Comparison of ENCODE assay signal across 23 cellular contexts in the genomic region with DNA sequence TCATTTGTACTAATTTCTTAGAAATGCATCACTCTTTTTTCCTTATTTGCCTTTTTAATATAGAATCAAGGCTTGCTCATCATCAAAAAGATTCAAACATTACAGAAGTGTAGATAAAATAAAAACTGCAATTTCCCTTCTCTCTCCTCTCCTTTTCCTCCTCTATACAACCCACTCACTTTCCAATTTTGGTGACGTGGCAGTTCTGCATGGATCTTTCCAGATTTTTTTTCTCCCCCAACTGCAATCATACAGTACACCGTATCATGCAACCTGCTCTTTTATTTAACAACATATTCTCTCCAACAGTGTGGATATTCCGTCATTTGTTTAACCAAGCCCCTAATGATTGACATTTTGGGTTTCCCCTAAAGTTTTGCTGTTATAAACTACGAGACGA.
A peak's percentile ranks its signal among the peaks of the same experiment; 100 is the strongest.
DNase-seq lines count a peak whose midpoint lies in the region; ATAC-seq, FAIRE-seq and TF ChIP-seq lines count a peak whose summit lies in the region.
"Had no signal": no experiment of that assay in that cellular context is flagged by ENCODE, and none has a peak within 500 bp of the region (broad histone marks: within the 10 kb centered on the region; RNA-seq: fewer than 3 reads in every experiment).

No MANE protein-coding gene starts in this region.

- TF ChIP-seq CTCF in HepG2 (CRISPR knock-in tag; IDR thresholded peaks at IDR 0.05) (no peak), right lobe of liver (IDR thresholded peaks at IDR 0.05) (no peak)

- BruUV-seq in HepG2 (replicated peaks; lab: Mats Ljungman, UMichigan): no TSS peak

- 4% methylated on average over 5 of the region's 5 CpGs for WGBS in HepG2 (ENCODE audit: low lambda C conversion rate)
- 45% methylated on average over 5 of the region's 5 CpGs for WGBS in right lobe of liver (ENCODE audit: insufficient coverage, low coverage, low lambda C conversion rate, missing lambda C conversion rate)

- TF ChIP-seq RAD21 in HepG2 (CRISPR knock-in tag; IDR thresholded peaks at IDR 0.05): no peak

- H3K27ac ChIP-seq in HepG2 (ENCODE audit: extremely low read length, insufficient read depth, low read length) (no peak overlapping the region), right lobe of liver (no peak overlapping the region), angular gyrus (ENCODE audit: low read depth, low read length) (peak overlapping the region; percentile 7)
- H3K27ac ChIP-seq: 22Rv1 had no signal

- H3K79me2 ChIP-seq in HepG2 (ENCODE audit: insufficient read depth, low read length): no peaks in the 10 kb centered on the region

- H3K36me3 ChIP-seq in HepG2 (replicated peaks in 1 of 2; ENCODE audit: control insufficient read depth in 1 of 2, insufficient read depth in 2 of 2, low read length in 2 of 2) (no peaks in the 10 kb centered on the region), right lobe of liver (no peaks in the 10 kb centered on the region)
- H3K36me3 ChIP-seq: BE2C; BLaER1 treated with 17β-estradiol and CSF1 and Interleukin-3, amounts not matched to agents 10 nM and 100 nM had no signal

- no peaks in the 10 kb centered on the region for H3K9me3 ChIP-seq in HepG2 (ENCODE audit: low read length)
- no peaks in the 10 kb centered on the region for H3K9me3 ChIP-seq in right lobe of liver
- H3K9me3 ChIP-seq: BE2C had no signal

- TF ChIP-seq POLR2A in HepG2 (IDR thresholded peaks at IDR 0.05; ENCODE audit: insufficient read depth in 1 of 2, low read depth in 2 of 2, low read length in 2 of 2): no peak
- TF ChIP-seq POLR2A in right lobe of liver (IDR thresholded peaks at IDR 0.05): no peak

- in situ Hi-C loops in HepG2 (cut with HindIII; ENCODE audit: extremely low pct_ligation_motif_present, low pct_unique_long_range_greater_than_20kb): no loop called here

- CTCF ChIA-PET in HepG2 (lab: Yijun Ruan, JAX; ENCODE audit: low intra/inter-chr PET ratio, low total read pairs): no interaction called here

- no peak overlapping the region for H3K4me2 ChIP-seq in HepG2 (ENCODE audit: low read depth, low read length)
- H3K4me2 ChIP-seq: GM23338 had no signal

- intact Hi-C loops in HepG2 (cut with micrococcal nuclease; ENCODE audit: unreplicated experiment) (no loop called here), right lobe of liver (cut with DNase I) (no loop called here)

- no peak overlapping the region for H3K4me3 ChIP-seq in HepG2 (replicated peaks in 1 of 3; ENCODE audit: insufficient read depth in 1 of 3, low read depth in 2 of 3, low read length in 3 of 3)
- no peak overlapping the region for H3K4me3 ChIP-seq in right lobe of liver
- H3K4me3 ChIP-seq: BLaER1 treated with 17β-estradiol and CSF1 and Interleukin-3, amounts not matched to agents 10 nM and 100 nM; GM12878; GM23338 had no signal

- ATAC-seq in HepG2: no peak
- ATAC-seq in right lobe of liver: no peak
- no peak for ATAC-seq in HG02759 (IDR thresholded peaks at IDR 0.05; ENCODE audit: unreplicated experiment)
- ATAC-seq: GM12878, GM23338, HCT116 had no signal

- H3K27me3 ChIP-seq in HepG2 (ENCODE audit: control insufficient read depth in 1 of 2, insufficient read depth in 2 of 2, low read length in 2 of 2): no peaks in the 10 kb centered on the region
- H3K27me3 ChIP-seq in right lobe of liver: no peaks in the 10 kb centered on the region
- H3K27me3 ChIP-seq: BLaER1 treated with 17β-estradiol and CSF1 and Interleukin-3, amounts not matched to agents 10 nM and 100 nM had no signal

- DNase-seq in HepG2 (ENCODE audit: low spot score) (no peak), right lobe of liver (no peak), superior temporal gyrus (ENCODE audit: extremely low spot score) (peak; percentile 24), cerebellum (ENCODE audit: low spot score) (no peak)
- DNase-seq: ACHN; AML-193; BE2C; CD4-positive, alpha-beta T cell; CD8-positive, alpha-beta memory T cell; DMS 273 treated with DMSO at 0.1 percent for 48 hours; DMS79; EL; GDM1; H9 had no signal

- POLR2A ChIA-PET in HepG2 (lab: Yijun Ruan, JAX): no interaction called here

- no peak overlapping the region for H2AFZ ChIP-seq in HepG2 (ENCODE audit: low read length)
- H2AFZ ChIP-seq: GM23338 had no signal

- TF ChIP-seq EP300 in HepG2 (IDR thresholded peaks at IDR 0.05; ENCODE audit: low read depth in 2 of 2, low read length in 2 of 2) (no peak), HepG2 (CRISPR knock-in tag; IDR thresholded peaks at IDR 0.05; ENCODE audit: borderline replicate concordance) (no peak)

- H3K4me1 ChIP-seq in HepG2 (ENCODE audit: insufficient read depth, low read length) (no peaks in the 10 kb centered on the region), right lobe of liver (no peaks in the 10 kb centered on the region)
- H3K4me1 ChIP-seq: BE2C had no signal

- no peak for FAIRE-seq in HepG2 (lab: Jason Lieb, UNC)
- FAIRE-seq: A204.1, D721Med, GM12878 had no signal

- no peaks in the 10 kb centered on the region for H4K20me1 ChIP-seq in HepG2 (ENCODE audit: insufficient read depth, low read length)
- H4K20me1 ChIP-seq: BLaER1 treated with 17β-estradiol and CSF1 and Interleukin-3, amounts not matched to agents 10 nM and 100 nM had no signal

- no peak overlapping the region for H3K9ac ChIP-seq in HepG2 (ENCODE audit: insufficient read depth, low read depth, low read length)
- H3K9ac ChIP-seq: BLaER1 treated with 17β-estradiol and CSF1 and Interleukin-3, amounts not matched to agents 10 nM and 100 nM had no signal

TF ChIP-seq in HepG2, 621 proteins besides CTCF, POLR2A, EP300 and RAD21:
- TF ChIP-seq CREB1 (IDR thresholded peaks at IDR 0.05) (peak; percentile 81), CREB1 (CRISPR knock-in tag; IDR thresholded peaks at IDR 0.05) (no peak), MAFK (conservative IDR thresholded peaks at IDR 0.05 in 1 of 2, IDR thresholded peaks at IDR 0.05 in 1 of 2; ENCODE audit: low read length in 2 of 2) (0 out of 4 replicates have a peak, but pooled peaks have one; percentile 2 to 19)
- TF ChIP-seq, protein P1, sequence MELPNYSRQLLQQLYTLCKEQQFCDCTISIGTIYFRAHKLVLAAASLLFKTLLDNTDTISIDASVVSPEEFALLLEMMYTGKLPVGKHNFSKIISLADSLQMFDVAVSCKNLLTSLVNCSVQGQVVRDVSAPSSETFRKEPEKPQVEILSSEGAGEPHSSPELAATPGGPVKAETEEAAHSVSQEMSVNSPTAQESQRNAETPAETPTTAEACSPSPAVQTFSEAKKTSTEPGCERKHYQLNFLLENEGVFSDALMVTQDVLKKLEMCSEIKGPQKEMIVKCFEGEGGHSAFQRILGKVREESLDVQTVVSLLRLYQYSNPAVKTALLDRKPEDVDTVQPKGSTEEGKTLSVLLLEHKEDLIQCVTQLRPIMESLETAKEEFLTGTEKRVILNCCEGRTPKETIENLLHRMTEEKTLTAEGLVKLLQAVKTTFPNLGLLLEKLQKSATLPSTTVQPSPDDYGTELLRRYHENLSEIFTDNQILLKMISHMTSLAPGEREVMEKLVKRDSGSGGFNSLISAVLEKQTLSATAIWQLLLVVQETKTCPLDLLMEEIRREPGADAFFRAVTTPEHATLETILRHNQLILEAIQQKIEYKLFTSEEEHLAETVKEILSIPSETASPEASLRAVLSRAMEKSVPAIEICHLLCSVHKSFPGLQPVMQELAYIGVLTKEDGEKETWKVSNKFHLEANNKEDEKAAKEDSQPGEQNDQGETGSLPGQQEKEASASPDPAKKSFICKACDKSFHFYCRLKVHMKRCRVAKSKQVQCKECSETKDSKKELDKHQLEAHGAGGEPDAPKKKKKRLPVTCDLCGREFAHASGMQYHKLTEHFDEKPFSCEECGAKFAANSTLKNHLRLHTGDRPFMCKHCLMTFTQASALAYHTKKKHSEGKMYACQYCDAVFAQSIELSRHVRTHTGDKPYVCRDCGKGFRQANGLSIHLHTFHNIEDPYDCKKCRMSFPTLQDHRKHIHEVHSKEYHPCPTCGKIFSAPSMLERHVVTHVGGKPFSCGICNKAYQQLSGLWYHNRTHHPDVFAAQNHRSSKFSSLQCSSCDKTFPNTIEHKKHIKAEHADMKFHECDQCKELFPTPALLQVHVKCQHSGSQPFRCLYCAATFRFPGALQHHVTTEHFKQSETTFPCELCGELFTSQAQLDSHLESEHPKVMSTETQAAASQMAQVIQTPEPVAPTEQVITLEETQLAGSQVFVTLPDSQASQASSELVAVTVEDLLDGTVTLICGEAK (IDR thresholded peaks at IDR 0.05): no peak
- TF ChIP-seq, protein P1 (CRISPR knock-in tag; IDR thresholded peaks at IDR 0.05): no peak
- TF ChIP-seq, protein P2, sequence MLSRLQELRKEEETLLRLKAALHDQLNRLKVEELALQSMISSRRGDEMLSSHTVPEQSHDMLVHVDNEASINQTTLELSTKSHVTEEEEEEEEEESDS (CRISPR knock-in tag; IDR thresholded peaks at IDR 0.05; ENCODE audit: borderline replicate concordance): no peak
